In the genomic region with DNA sequence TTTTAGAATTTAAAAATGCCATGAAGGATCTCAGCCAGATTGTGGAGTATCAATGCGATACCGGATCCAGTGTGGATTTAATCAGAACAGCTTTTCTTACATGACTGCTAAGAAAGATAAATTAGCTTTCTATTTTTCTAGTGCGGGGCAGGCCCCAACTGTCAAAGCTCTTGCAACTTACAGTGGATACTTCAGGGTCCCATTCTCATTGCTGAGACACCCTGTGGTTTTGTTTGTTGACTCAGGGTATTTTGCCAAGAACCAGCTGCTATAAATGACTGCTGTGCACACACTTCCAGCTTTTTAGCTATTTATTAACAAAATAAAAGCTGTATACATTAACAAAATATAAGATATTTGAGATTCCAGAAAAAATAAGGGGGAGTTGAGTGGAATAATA, we compare ENCODE assay signal across 11 cellular contexts.
DNase-seq lines count a peak whose midpoint lies in the region; ATAC-seq and FAIRE-seq lines count a peak whose summit lies in the region.
"Had no signal": no experiment of that assay in that cellular context is flagged by ENCODE, and none has a peak within 500 bp of the region (broad histone marks: within the 10 kb centered on the region; RNA-seq: fewer than 3 reads in every experiment).

No MANE protein-coding gene starts in this region.

- no peaks in the 10 kb centered on the region for H3K36me3 ChIP-seq in SK-N-MC (ENCODE audit: insufficient read depth, low read length)
- no peaks in the 10 kb centered on the region for H3K36me3 ChIP-seq in CD8-positive, alpha-beta memory T cell (ENCODE audit: insufficient read depth, low read length)

- POLR2A ChIA-PET in CD8-positive, alpha-beta memory T cell (lab: Charles Lee): no interaction called here

- CTCF ChIA-PET in CD8-positive, alpha-beta memory T cell (lab: Charles Lee): no interaction called here

- H3K4me3 ChIP-seq in SK-N-MC: no peak overlapping the region; the same call in 1 of the 2 replicates
- H3K4me3 ChIP-seq in CD8-positive, alpha-beta memory T cell (ENCODE audit: low read length): no peak overlapping the region

- H3K9me3 ChIP-seq in SK-N-MC (ENCODE audit: low read depth, low read length): no peaks in the 10 kb centered on the region
- H3K9me3 ChIP-seq in CD8-positive, alpha-beta memory T cell (ENCODE audit: low read length): no peaks in the 10 kb centered on the region
- H3K9me3 ChIP-seq: Caco-2 had no signal

- no peaks in the 10 kb centered on the region for H3K4me1 ChIP-seq in CD8-positive, alpha-beta memory T cell (ENCODE audit: insufficient read depth, low read length)
- H3K4me1 ChIP-seq: Caco-2 had no signal

- FAIRE-seq in HTR-8/SVneo (lab: Jason Lieb, UNC): no peak

- H3K27me3 ChIP-seq in CD8-positive, alpha-beta memory T cell (ENCODE audit: insufficient read depth, low read length, poor library complexity, severe bottlenecking): no peaks in the 10 kb centered on the region

- H3K27ac Mint-ChIP-seq in CD8-positive, alpha-beta memory T cell: no peak overlapping the region

- peak overlapping the region; percentile 44; the same call in 1 of the 2 replicates for H3K27ac ChIP-seq in SK-N-MC
- H3K27ac ChIP-seq in CD8-positive, alpha-beta memory T cell (ENCODE audit: low read depth, low read length): no peak overlapping the region

- H3K9me3 Mint-ChIP-seq in CD8-positive, alpha-beta memory T cell: no peaks in the 10 kb centered on the region
- H3K9me3 Mint-ChIP-seq: nephron progenitor cell had no signal

- no peak overlapping the region for H3K4me3 Mint-ChIP-seq in CD8-positive, alpha-beta memory T cell
- H3K4me3 Mint-ChIP-seq: nephron progenitor cell had no signal

- DNase-seq in COR-L47 (lab: John Stamatoyannopoulos, UW): peak; percentile 74
- peak; percentile 64 for DNase-seq in M059J (ENCODE audit: low read depth)
- no peak for DNase-seq in SK-N-MC (ENCODE audit: low read depth, low spot score)
- peak; percentile 53 for DNase-seq in kidney glomerular epithelial cell (lab: John Stamatoyannopoulos, UW)
- DNase-seq in HTR-8/SVneo (ENCODE audit: insufficient read length, low spot score): no peak
- no peak for DNase-seq in CD8-positive, alpha-beta memory T cell
- no peak for DNase-seq in GM19238 (ENCODE audit: insufficient read length, low spot score)
- DNase-seq: Caco-2, nephron progenitor cell, T-helper 9 cell had no signal

- no peak overlapping the region for H3K9ac ChIP-seq in SK-N-MC (ENCODE audit: insufficient read length)

- H3K36me3 Mint-ChIP-seq in CD8-positive, alpha-beta memory T cell: no peaks in the 10 kb centered on the region

- peaks cover 4 to 5% of the 10 kb centered on the region in 2 donors for H3K27me3 Mint-ChIP-seq in CD8-positive, alpha-beta memory T cell

- no peaks in the 10 kb centered on the region for H3K4me1 Mint-ChIP-seq in CD8-positive, alpha-beta memory T cell

- no peak for ATAC-seq in HG03095 (IDR thresholded peaks at IDR 0.05; ENCODE audit: unreplicated experiment)

Comparison
In these comparisons a context has a peak if more than half of its experiments do, and no peak if none do; other contexts are left out.
1. DNase-seq: peak in COR-L47 (single experiment), M059J (single experiment) and kidney glomerular epithelial cell (single experiment); none in SK-N-MC (single experiment), HTR-8/SVneo (single experiment), CD8-positive, alpha-beta memory T cell (0 of 5) and GM19238 (single experiment).